ENCODE assay signal across 18 cellular contexts in genomic region chr14:39091716-39092115, GRCh38. TPM values are rescaled to one million over a fixed set of nuclear protein-coding genes. Genes with fewer than 3 reads are reported as not detected.
DNase-seq lines count a peak whose midpoint lies in the region; ATAC-seq, FAIRE-seq and TF ChIP-seq lines count a peak whose summit lies in the region.
"Had no signal": no experiment of that assay in that cellular context is flagged by ENCODE, and none has a peak within 500 bp of the region (broad histone marks: within the 10 kb centered on the region; RNA-seq: fewer than 3 reads in every experiment).

No MANE protein-coding gene starts in this region.

- H3K79me2 ChIP-seq in endothelial cell of umbilical vein (ENCODE audit: control insufficient read depth, insufficient read depth, low read length): peaks cover 27% of the 10 kb centered on the region

- in situ Hi-C loops in Panc1 (cut with HindIII; ENCODE audit: low pct_unique_long_range_greater_than_20kb, low sequenced_read_pairs): no loop called here

- H3K27ac ChIP-seq in Panc1 (ENCODE audit: low read length) (no peak overlapping the region), endothelial cell of umbilical vein (ENCODE audit: insufficient read depth, low read depth, low read length) (no peak overlapping the region)

- H3K27ac Mint-ChIP-seq in activated CD4-positive, alpha-beta T cell treated with anti-CD3 and anti-CD28 coated beads for 36 hours: peak overlapping the region; percentile 53
- H3K27ac Mint-ChIP-seq in activated naive CD4-positive, alpha-beta T cell treated with anti-CD3 and anti-CD28 coated beads, Interleukin-2, amount 50 U/mL, for 24 hours: peak overlapping the region; percentile 91
- peak overlapping the region in 1 of 2 donors; percentile 58 for H3K27ac Mint-ChIP-seq in activated naive CD4-positive, alpha-beta T cell treated with anti-CD3 and anti-CD28 coated beads, Interleukin-2, amount 50 U/mL, for 72 hours
- H3K27ac Mint-ChIP-seq: CD14-positive monocyte had no signal

- no peaks in the 10 kb centered on the region for H3K27me3 ChIP-seq in Panc1 (ENCODE audit: control insufficient read depth, insufficient read depth, low read length)
- no peaks in the 10 kb centered on the region for H3K27me3 ChIP-seq in endothelial cell of umbilical vein (ENCODE audit: control insufficient read depth in 2 of 2, insufficient read depth in 2 of 2, low read length in 2 of 2)

- H4K20me1 ChIP-seq in endothelial cell of umbilical vein (replicated peaks; ENCODE audit: control insufficient read depth, extremely low read depth, insufficient read depth, low read length): peaks cover 2% of the 10 kb centered on the region

- no peak overlapping the region for H3K4me3 ChIP-seq in Panc1 (ENCODE audit: low read depth in 2 of 2, low read length in 2 of 2)
- no peak overlapping the region for H3K4me3 ChIP-seq in endothelial cell of umbilical vein (replicated peaks in 1 of 3; ENCODE audit: insufficient read depth in 1 of 3, low read depth in 1 of 3, low read length in 3 of 3)

- no peaks in the 10 kb centered on the region; the same call in 1 of the 2 replicates for H3K4me1 ChIP-seq in Panc1 (ENCODE audit: control insufficient read depth, insufficient read depth, low read length)
- no peaks in the 10 kb centered on the region for H3K4me1 ChIP-seq in endothelial cell of umbilical vein (ENCODE audit: control insufficient read depth, extremely low read depth, insufficient read depth, low read length)

- no peak overlapping the region for H3K9ac ChIP-seq in endothelial cell of umbilical vein (replicated peaks; ENCODE audit: extremely low read depth, insufficient read depth, low read length)

- no peak overlapping the region for H3K4me2 ChIP-seq in endothelial cell of umbilical vein (ENCODE audit: insufficient read depth, low read length)

- peaks cover 44% of the 10 kb centered on the region for H3K36me3 Mint-ChIP-seq in activated CD4-positive, alpha-beta T cell treated with anti-CD3 and anti-CD28 coated beads for 36 hours (ENCODE audit: low read depth)
- peaks cover 17% of the 10 kb centered on the region for H3K36me3 Mint-ChIP-seq in activated naive CD4-positive, alpha-beta T cell treated with anti-CD3 and anti-CD28 coated beads, Interleukin-2, amount 50 U/mL, for 24 hours
- H3K36me3 Mint-ChIP-seq in activated naive CD4-positive, alpha-beta T cell treated with anti-CD3 and anti-CD28 coated beads, Interleukin-2, amount 50 U/mL, for 72 hours: peaks cover 8 to 25% of the 10 kb centered on the region in 2 donors

- H3K27me3 Mint-ChIP-seq in activated CD4-positive, alpha-beta T cell treated with anti-CD3 and anti-CD28 coated beads for 36 hours: no peaks in the 10 kb centered on the region
- no peaks in the 10 kb centered on the region for H3K27me3 Mint-ChIP-seq in activated naive CD4-positive, alpha-beta T cell treated with anti-CD3 and anti-CD28 coated beads, Interleukin-2, amount 50 U/mL, for 24 hours

- peak; percentile 76 for ATAC-seq in activated CD4-positive, alpha-beta T cell treated with anti-CD3 and anti-CD28 coated beads for 36 hours
- ATAC-seq in activated naive CD4-positive, alpha-beta T cell treated with anti-CD3 and anti-CD28 coated beads, Interleukin-2, amount 50 U/mL, for 72 hours: no peak
- ATAC-seq in Panc1: no peak
- ATAC-seq in HG03457 (IDR thresholded peaks at IDR 0.05; ENCODE audit: unreplicated experiment): no peak

- POLR2A ChIA-PET in activated CD4-positive, alpha-beta T cell treated with anti-CD3 and anti-CD28 coated beads for 36 hours (lab: Charles Lee): no interaction called here
- POLR2A ChIA-PET in Panc1 (lab: Charles Lee) (no interaction called here), endothelial cell of umbilical vein (lab: Charles Lee) (no interaction called here)

- no peak overlapping the region for H3K4me3 Mint-ChIP-seq in activated CD4-positive, alpha-beta T cell treated with anti-CD3 and anti-CD28 coated beads for 36 hours
- no peak overlapping the region for H3K4me3 Mint-ChIP-seq in activated naive CD4-positive, alpha-beta T cell treated with anti-CD3 and anti-CD28 coated beads, Interleukin-2, amount 50 U/mL, for 24 hours
- H3K4me3 Mint-ChIP-seq: CD14-positive monocyte had no signal

- TF ChIP-seq CTCF in Panc1 (IDR thresholded peaks at IDR 0.05) (no peak), endothelial cell of umbilical vein (IDR thresholded peaks at IDR 0.05; ENCODE audit: extremely low read depth in 1 of 2, insufficient read depth in 1 of 2, low read depth in 1 of 2, low read length in 2 of 2) (no peak)

- DNase-seq in activated CD4-positive, alpha-beta T cell treated with anti-CD3 and anti-CD28 coated beads for 36 hours: no peak
- DNase-seq in activated CD4-positive, alpha-beta T cell treated with anti-CD3 and anti-CD28 coated beads, Interleukin-2, amount 50 U/mL, for 48 hours: no peak
- no peak for DNase-seq in activated naive CD4-positive, alpha-beta T cell treated with anti-CD3 and anti-CD28 coated beads, Interleukin-2, amount 50 U/mL, for 72 hours (ENCODE audit: low spot score in 2 of 2)
- DNase-seq in Panc1 (ENCODE audit: low read depth, low spot score) (no peak), endothelial cell of umbilical vein (ENCODE audit: low read depth, low spot score) (no peak), DMS153 treated with DMSO at 0.1 percent for 48 hours (lab: John Stamatoyannopoulos, UW; ENCODE audit: unreplicated experiment) (no peak)
- DNase-seq: DMS79 treated with DMSO at 0.1 percent for 48 hours, MV-4-11, NCI-H1417 treated with DMSO at 0.1 percent for 48 hours, NCI-H2029, NCI-H510A treated with DMSO at 0.1 percent for 48 hours had no signal

- no peak for FAIRE-seq in endothelial cell of umbilical vein (lab: Jason Lieb, UNC)
- FAIRE-seq: GM12892, H1, HTR-8/SVneo, RCC 7860 had no signal

- intact Hi-C loops in activated CD4-positive, alpha-beta T cell treated with anti-CD3 and anti-CD28 coated beads for 36 hours (cut with DNase I, micrococcal nuclease): no loop called here
- intact Hi-C loops in Panc1 (cut with micrococcal nuclease; ENCODE audit: unreplicated experiment): no loop called here
- intact Hi-C loops in endothelial cell of umbilical vein (cut with micrococcal nuclease): no loop called here

- H2AFZ ChIP-seq in endothelial cell of umbilical vein (ENCODE audit: low read depth, low read length): no peak overlapping the region

- no peaks in the 10 kb centered on the region for H3K9me3 ChIP-seq in Panc1 (ENCODE audit: control insufficient read depth, insufficient read depth, low read depth, low read length)
- H3K9me3 ChIP-seq in endothelial cell of umbilical vein (replicated peaks; ENCODE audit: control insufficient read depth, insufficient read depth, low read length): no peaks in the 10 kb centered on the region

- H3K36me3 ChIP-seq in Panc1 (ENCODE audit: control insufficient read depth, insufficient read depth, low read length) (peaks cover 29% of the 10 kb centered on the region), endothelial cell of umbilical vein (ENCODE audit: control insufficient read depth in 2 of 2, extremely low read depth in 1 of 2, insufficient read depth in 2 of 2, low read length in 2 of 2) (peaks cover 23 to 34% of the 10 kb centered on the region in 2 experiments)

- BruUV-seq in Panc1 (replicated peaks; lab: Mats Ljungman, UMichigan): TSS peak; percentile 41
- TSS peak; percentile 0 for BruUV-seq in endothelial cell of umbilical vein (replicated peaks; lab: Mats Ljungman, UMichigan)

- H3K9me3 Mint-ChIP-seq in activated CD4-positive, alpha-beta T cell treated with anti-CD3 and anti-CD28 coated beads for 36 hours (ENCODE audit: low read depth): no peaks in the 10 kb centered on the region
- no peaks in the 10 kb centered on the region for H3K9me3 Mint-ChIP-seq in activated naive CD4-positive, alpha-beta T cell treated with anti-CD3 and anti-CD28 coated beads, Interleukin-2, amount 50 U/mL, for 24 hours
- no peaks in the 10 kb centered on the region for H3K9me3 Mint-ChIP-seq in activated naive CD4-positive, alpha-beta T cell treated with anti-CD3 and anti-CD28 coated beads, Interleukin-2, amount 50 U/mL, for 72 hours
- H3K9me3 Mint-ChIP-seq: CD14-positive monocyte had no signal

- CTCF ChIA-PET in activated CD4-positive, alpha-beta T cell treated with anti-CD3 and anti-CD28 coated beads for 36 hours (lab: Charles Lee): interaction anchor here (0.7 kb wide), 1 partner anchor 72 kb away, joined by 3 read pairs; no protein-coding TSS in a partner anchor
- CTCF ChIA-PET in Panc1 (lab: Charles Lee) (no interaction called here), endothelial cell of umbilical vein (lab: Charles Lee) (no interaction called here)

- H3K9me1 ChIP-seq in endothelial cell of umbilical vein (replicated peaks; ENCODE audit: control insufficient read depth, extremely low read depth, insufficient read depth, low read length): no peaks in the 10 kb centered on the region

- dilution Hi-C loops in endothelial cell of umbilical vein (cut with MboI; ENCODE audit: extremely low pct_ligation_motif_present, low sequenced_read_pairs): no loop called here

- H3K4me1 Mint-ChIP-seq in activated CD4-positive, alpha-beta T cell treated with anti-CD3 and anti-CD28 coated beads for 36 hours: peaks cover 39% of the 10 kb centered on the region
- peaks cover 33% of the 10 kb centered on the region for H3K4me1 Mint-ChIP-seq in activated naive CD4-positive, alpha-beta T cell treated with anti-CD3 and anti-CD28 coated beads, Interleukin-2, amount 50 U/mL, for 24 hours

- no peak for TF ChIP-seq POLR2A in endothelial cell of umbilical vein (IDR thresholded peaks at IDR 0.05; ENCODE audit: low read depth, low read length)

RNA-seq across cellular contexts. Expression of gene SEC23A, which starts 11.3 kb away (rescaled TPM):
- total RNA-seq in activated CD4-positive, alpha-beta T cell treated with anti-CD3 and anti-CD28 coated beads for 36 hours: 10 to 100 TPM; 49.6 to 72.8 TPM
- 10 to 100 TPM; 48.9 to 65.2 TPM for total RNA-seq in activated naive CD4-positive, alpha-beta T cell treated with anti-CD3 and anti-CD28 coated beads, Interleukin-2, amount 50 U/mL, for 72 hours
- 76.7 TPM for total RNA-seq in Panc1 (2021; ENCODE audit: unreplicated experiment)
- 43.5 TPM for polyA plus RNA-seq in Panc1 (2012; ENCODE audit: insufficient read length)
- total RNA-seq in endothelial cell of umbilical vein: 155 and 156 TPM in 2 replicates
- 78.3 and 86.2 TPM in 2 replicates for polyA plus RNA-seq in endothelial cell of umbilical vein
- polyA plus RNA-seq in endothelial cell of umbilical vein (2011; cell fraction: cytosol; rRNA removed): 78.5 and 90.5 TPM in 2 replicates
- 71.0 and 74.8 TPM in 2 replicates for polyA plus RNA-seq in endothelial cell of umbilical vein (2011; cell fraction: nucleus; rRNA removed)
- polyA plus RNA-seq in endothelial cell of umbilical vein (2012): 116 and 118 TPM in 2 replicates
- polyA minus RNA-seq in endothelial cell of umbilical vein: 333 and 342 TPM in 2 replicates
- polyA minus RNA-seq in endothelial cell of umbilical vein (2011; cell fraction: cytosol; rRNA and poly(A)+ RNA removed): 76.4 TPM
- 163 and 229 TPM in 2 replicates for polyA minus RNA-seq in endothelial cell of umbilical vein (2011; cell fraction: nucleus; rRNA and poly(A)+ RNA removed)

RNA-seq across cellular contexts. Expression of gene GEMIN2, which starts 22.4 kb away (rescaled TPM):
- total RNA-seq in activated CD4-positive, alpha-beta T cell treated with anti-CD3 and anti-CD28 coated beads for 36 hours: 10 to 100 TPM; 23.8 to 27.6 TPM
- 10 to 100 TPM; 25.0 to 49.0 TPM for total RNA-seq in activated naive CD4-positive, alpha-beta T cell treated with anti-CD3 and anti-CD28 coated beads, Interleukin-2, amount 50 U/mL, for 72 hours
- 15.1 TPM for total RNA-seq in Panc1 (2021; ENCODE audit: unreplicated experiment)
- 6.2 TPM for polyA plus RNA-seq in Panc1 (2012; ENCODE audit: insufficient read length)
- 19.5 and 20.0 TPM in 2 replicates for total RNA-seq in endothelial cell of umbilical vein
- 9.6 and 14.3 TPM in 2 replicates for polyA plus RNA-seq in endothelial cell of umbilical vein
- 21.7 and 23.3 TPM in 2 replicates for polyA plus RNA-seq in endothelial cell of umbilical vein (2011; cell fraction: cytosol; rRNA removed)
- polyA plus RNA-seq in endothelial cell of umbilical vein (2011; cell fraction: nucleus; rRNA removed): 20.1 and 23.2 TPM in 2 replicates
- polyA plus RNA-seq in endothelial cell of umbilical vein (2012): 11.4 and 15.0 TPM in 2 replicates
- polyA minus RNA-seq in endothelial cell of umbilical vein: 7.5 and 10.6 TPM in 2 replicates
- 12.5 TPM for polyA minus RNA-seq in endothelial cell of umbilical vein (2011; cell fraction: cytosol; rRNA and poly(A)+ RNA removed)
- polyA minus RNA-seq in endothelial cell of umbilical vein (2011; cell fraction: nucleus; rRNA and poly(A)+ RNA removed): 5.7 and 9.7 TPM in 2 replicates
